Comparison of ENCODE assay signal across 28 cellular contexts in the genomic region with DNA sequence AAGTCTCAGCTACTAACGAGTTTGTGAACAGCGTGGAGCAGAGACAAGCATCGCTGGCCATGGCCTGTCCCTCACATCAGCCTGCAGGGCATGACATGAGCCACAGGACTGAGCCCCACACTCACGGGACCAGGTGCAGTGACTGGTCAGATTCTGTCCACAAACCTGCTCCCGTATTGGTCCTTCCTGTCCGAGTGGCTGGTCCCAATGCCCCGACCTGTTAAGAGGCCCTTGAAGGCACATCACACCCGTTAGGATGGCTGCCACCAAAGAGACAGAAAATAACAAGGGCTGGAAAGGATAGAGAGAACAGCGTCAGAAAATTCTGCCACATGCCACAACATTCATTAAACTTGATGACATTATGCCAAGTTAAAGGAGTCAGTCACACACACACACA.
"Had no signal": no experiment of that assay in that cellular context is flagged by ENCODE, and none has a peak within 500 bp of the region (broad histone marks: within the 10 kb centered on the region; RNA-seq: fewer than 3 reads in every experiment).

No MANE protein-coding gene starts in this region.

- H3K27ac ChIP-seq: heart left ventricle, left ventricle myocardium inferior, neutrophil, ovary, right atrium auricular region, right lobe of liver, stomach, testis, thyroid gland, transverse colon, upper lobe of left lung, vagina had no signal

- H3K36me3 ChIP-seq: heart left ventricle, left ventricle myocardium inferior, neutrophil, ovary, right atrium auricular region, right lobe of liver, stomach, thyroid gland, transverse colon, upper lobe of left lung, vagina had no signal

- ATAC-seq: mucosa of descending colon; naive thymus-derived CD4-positive, alpha-beta T cell; right lobe of liver had no signal

- H3K27me3 ChIP-seq: neutrophil, ovary, right atrium auricular region, right lobe of liver, testis, thyroid gland, transverse colon, upper lobe of left lung, vagina had no signal

- H3K4me2 ChIP-seq: smooth muscle cell had no signal

- H3K36me3 Mint-ChIP-seq: immature natural killer cell; naive thymus-derived CD4-positive, alpha-beta T cell; natural killer cell treated with Interleukin-12 subunit alpha and Interleukin-12 subunit beta and Interleukin-15 and Interleukin-18, amount 100 ng/mL, for 72 hours had no signal

- H3K4me1 Mint-ChIP-seq: immature natural killer cell; naive thymus-derived CD4-positive, alpha-beta T cell had no signal

- DNase-seq: heart left ventricle; hypothalamus; immature natural killer cell; kidney; left ventricle myocardium inferior; midbrain; mucosa of descending colon; naive thymus-derived CD4-positive, alpha-beta T cell; occipital lobe; ovary; right lobe of liver; stimulated activated CD4-positive, alpha-beta T cell treated with anti-CD3 and anti-CD28 coated beads, Interleukin-12 subunit alpha, Interleukin-12 subunit beta, amount 100 ng/mL, for 4 hours; stimulated activated CD4-positive, alpha-beta T cell treated with anti-CD3 and anti-CD28 coated beads, Interleukin-15, amount 100 ng/mL, for 24 hours; stimulated activated CD4-positive, alpha-beta T cell treated with anti-CD3 and anti-CD28 coated beads, Interleukin-2, amount 100 ng/mL, for 24 hours; stimulated activated CD4-positive, alpha-beta T cell treated with anti-CD3 and anti-CD28 coated beads, Interleukin-4, amount 100 ng/mL, for 1 hour; stimulated activated naive CD4-positive, alpha-beta T cell; stomach; testis; thyroid gland; transverse colon; upper lobe of left lung had no signal

- H3K9me3 Mint-ChIP-seq: naive thymus-derived CD4-positive, alpha-beta T cell; natural killer cell treated with Interleukin-12 subunit alpha and Interleukin-12 subunit beta and Interleukin-15 and Interleukin-18, amount 100 ng/mL, for 72 hours had no signal

- H3K9me3 ChIP-seq: heart left ventricle, left ventricle myocardium inferior, mucosa of descending colon, neutrophil, ovary, right atrium auricular region, right lobe of liver, stomach, testis, thyroid gland, transverse colon, upper lobe of left lung, vagina had no signal

- H3K4me1 ChIP-seq: heart left ventricle, left ventricle myocardium inferior, right atrium auricular region, right lobe of liver, stomach, testis, thyroid gland, transverse colon, upper lobe of left lung, vagina had no signal

- H3K27ac Mint-ChIP-seq: immature natural killer cell; naive thymus-derived CD4-positive, alpha-beta T cell; natural killer cell treated with Interleukin-12 subunit alpha and Interleukin-12 subunit beta and Interleukin-15 and Interleukin-18, amount 100 ng/mL, for 72 hours; progenitor cell of endocrine pancreas had no signal

- H3K4me3 Mint-ChIP-seq: immature natural killer cell; naive thymus-derived CD4-positive, alpha-beta T cell; natural killer cell treated with Interleukin-12 subunit alpha and Interleukin-12 subunit beta and Interleukin-15 and Interleukin-18, amount 100 ng/mL, for 72 hours had no signal

- H3K4me3 ChIP-seq: heart left ventricle, left ventricle myocardium inferior, lung, mucosa of descending colon, ovary, right atrium auricular region, right lobe of liver, smooth muscle cell, stomach, testis, thyroid gland, transverse colon, upper lobe of left lung, vagina had no signal
